Comparison of ENCODE assay signal across 10 cellular contexts in genomic region chr2:56522605-56523089, GRCh38.
DNase-seq lines count a peak whose midpoint lies in the region; ATAC-seq and TF ChIP-seq lines count a peak whose summit lies in the region.
"Had no signal": no experiment of that assay in that cellular context is flagged by ENCODE, and none has a peak within 500 bp of the region (broad histone marks: within the 10 kb centered on the region; RNA-seq: fewer than 3 reads in every experiment).

No MANE protein-coding gene starts in this region.

- peak; percentile 16 for DNase-seq in HFF-Myc (ENCODE audit: extremely low read depth, low read depth)
- peak; percentile 46 to 90 for DNase-seq in NCI-H524 (lab: John Stamatoyannopoulos, UW)
- DNase-seq in glomerular visceral epithelial cell (ENCODE audit: extremely low spot score) = peak; percentile 20
- peak; percentile 72 for DNase-seq in skeletal muscle cell (ENCODE audit: low read depth)
- no peak for DNase-seq in NOMO-1 treated with DMSO at 0.1 percent for 48 hours (lab: John Stamatoyannopoulos, UW; ENCODE audit: unreplicated experiment)
- DNase-seq in caudate nucleus (lab: John Stamatoyannopoulos, UW) = no peak
- DNase-seq in activated T-helper 2 cell treated with anti-CD3 and anti-CD28 coated beads, Interferon-gamma antibody, Interleukin-2, Interleukin-4, amounts not matched to agents 10 μg/mL and 5 μg/mL and 100 μg/mL, durations not matched to agents 14 hours and 24 hours and 36 hours (ENCODE audit: low spot score) = no peak

- no peak overlapping the region for H3K4me3 Mint-ChIP-seq in activated T-helper 2 cell treated with anti-CD3 and anti-CD28 coated beads, Interferon-gamma antibody, Interleukin-2, Interleukin-4, amounts not matched to agents 10 μg/mL and 5 μg/mL and 100 μg/mL, durations not matched to agents 14 hours and 24 hours and 36 hours (ENCODE audit: low read depth)
- H3K4me3 Mint-ChIP-seq: neural progenitor cell had no signal

- H3K27ac Mint-ChIP-seq in activated T-helper 2 cell treated with anti-CD3 and anti-CD28 coated beads, Interferon-gamma antibody, Interleukin-2, Interleukin-4, amounts not matched to agents 10 μg/mL and 5 μg/mL and 100 μg/mL, durations not matched to agents 14 hours and 24 hours and 36 hours = no peak overlapping the region
- H3K27ac Mint-ChIP-seq: neural progenitor cell had no signal

- H3K4me1 Mint-ChIP-seq in activated T-helper 2 cell treated with anti-CD3 and anti-CD28 coated beads, Interferon-gamma antibody, Interleukin-2, Interleukin-4, amounts not matched to agents 10 μg/mL and 5 μg/mL and 100 μg/mL, durations not matched to agents 14 hours and 24 hours and 36 hours (ENCODE audit: low read depth) = no peaks in the 10 kb centered on the region
- H3K4me1 Mint-ChIP-seq: neural progenitor cell had no signal

- no peak for ATAC-seq in HG02973 (IDR thresholded peaks at IDR 0.05; ENCODE audit: unreplicated experiment)

- H3K27ac ChIP-seq in caudate nucleus (ENCODE audit: low read depth, low read length) = no peak overlapping the region
- H3K27ac ChIP-seq: neural progenitor cell, SJSA1 had no signal

- intact Hi-C loops in activated T-helper 2 cell treated with anti-CD3 and anti-CD28 coated beads, Interferon-gamma antibody, Interleukin-2, Interleukin-4, amounts not matched to agents 10 μg/mL and 5 μg/mL and 100 μg/mL, durations not matched to agents 14 hours and 24 hours and 36 hours (cut with micrococcal nuclease) = no loop called here

- no peak for TF ChIP-seq CTCF in HFF-Myc (IDR thresholded peaks at IDR 0.05; ENCODE audit: low read depth, low read length, missing control alignments)

- H3K36me3 Mint-ChIP-seq in activated T-helper 2 cell treated with anti-CD3 and anti-CD28 coated beads, Interferon-gamma antibody, Interleukin-2, Interleukin-4, amounts not matched to agents 10 μg/mL and 5 μg/mL and 100 μg/mL, durations not matched to agents 14 hours and 24 hours and 36 hours (ENCODE audit: low read depth) = no peaks in the 10 kb centered on the region
- H3K36me3 Mint-ChIP-seq: neural progenitor cell had no signal

- no peaks in the 10 kb centered on the region for H3K27me3 Mint-ChIP-seq in activated T-helper 2 cell treated with anti-CD3 and anti-CD28 coated beads, Interferon-gamma antibody, Interleukin-2, Interleukin-4, amounts not matched to agents 10 μg/mL and 5 μg/mL and 100 μg/mL, durations not matched to agents 14 hours and 24 hours and 36 hours (ENCODE audit: low read depth)

- no peak overlapping the region for H3K4me3 ChIP-seq in HFF-Myc (replicated peaks; ENCODE audit: low read depth, low read length)
- no peak overlapping the region for H3K4me3 ChIP-seq in skeletal muscle cell (ENCODE audit: low read depth, low read length)
- H3K4me3 ChIP-seq: neural progenitor cell, SJSA1 had no signal

- peaks cover 11% of the 10 kb centered on the region for H3K9me3 Mint-ChIP-seq in activated T-helper 2 cell treated with anti-CD3 and anti-CD28 coated beads, Interferon-gamma antibody, Interleukin-2, Interleukin-4, amounts not matched to agents 10 μg/mL and 5 μg/mL and 100 μg/mL, durations not matched to agents 14 hours and 24 hours and 36 hours
- H3K9me3 Mint-ChIP-seq: neural progenitor cell had no signal

Comparison
In these comparisons a context has a peak if more than half of its experiments do, and no peak if none do; other contexts are left out.
1. DNase-seq: peak in HFF-Myc (single experiment), NCI-H524 (2 of 2), glomerular visceral epithelial cell (single experiment) and skeletal muscle cell (single experiment); none in NOMO-1 treated with DMSO at 0.1 percent for 48 hours (single experiment), caudate nucleus (0 of 61) and activated T-helper 2 cell treated with anti-CD3 and anti-CD28 coated beads, Interferon-gamma antibody, Interleukin-2, Interleukin-4, amounts not matched to agents 10 μg/mL and 5 μg/mL and 100 μg/mL, durations not matched to agents 14 hours and 24 hours and 36 hours (single experiment).